1 cellular context compared by ENCODE assay signal in genomic region chrX:2735270-2735669, GRCh38.
TF ChIP-seq lines count a peak whose summit lies in the region.

No MANE protein-coding gene starts in this region.

TF ChIP-seq in endothelial cell of umbilical vein, 7 proteins besides CTCF, POLR2A, EP300 and RAD21 (continued from another document):
- TF ChIP-seq, protein P1, sequence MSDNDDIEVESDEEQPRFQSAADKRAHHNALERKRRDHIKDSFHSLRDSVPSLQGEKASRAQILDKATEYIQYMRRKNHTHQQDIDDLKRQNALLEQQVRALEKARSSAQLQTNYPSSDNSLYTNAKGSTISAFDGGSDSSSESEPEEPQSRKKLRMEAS (IDR thresholded peaks at IDR 0.05; ENCODE audit: insufficient read depth, insufficient read length), result no peak
- TF ChIP-seq FOS (IDR thresholded peaks at IDR 0.05; ENCODE audit: borderline replicate concordance, insufficient read depth, low read length) (no peak), EZH2 (IDR thresholded peaks at IDR 0.05; ENCODE audit: borderline replicate concordance, low read depth, low read length, severe bottlenecking) (no peak), JUN (IDR thresholded peaks at IDR 0.05; ENCODE audit: borderline replicate concordance, insufficient read depth, insufficient read length, low read depth) (no peak)
